7 cellular contexts compared by ENCODE assay signal in genomic region chr18:27605107-27605834, GRCh38.
DNase-seq lines count a peak whose midpoint lies in the region; ATAC-seq and TF ChIP-seq lines count a peak whose summit lies in the region.

No MANE protein-coding gene starts in this region.

- no peaks in the 10 kb centered on the region for H3K36me3 Mint-ChIP-seq in brain

- H3K9me3 Mint-ChIP-seq in brain = peaks cover 0 to 3% (median 3%) of the 10 kb centered on the region in 5 experiments

- peak; percentile 92 for ATAC-seq in GM21515 (IDR thresholded peaks at IDR 0.05; ENCODE audit: unreplicated experiment)

- TF ChIP-seq CTCF in brain (conservative IDR thresholded peaks at IDR 0.05) = peak; percentile 81 to 91

- peak; percentile 83 for DNase-seq in G401 (ENCODE audit: low spot score)
- peak; percentile 64 for DNase-seq in HT-29 (ENCODE audit: low spot score)
- peak; percentile 75 for DNase-seq in NCI-H748 treated with DMSO at 0.1 percent for 48 hours (lab: John Stamatoyannopoulos, UW)
- DNase-seq in iPS-NIHi11 (ENCODE audit: low spot score) = peak; percentile 68
- peak; percentile 36 for DNase-seq in smooth muscle cell of the brain vasculature (ENCODE audit: low read depth, low spot score)

- in situ Hi-C loops in G401 (cut with HindIII; ENCODE audit: low sequenced_read_pairs) = no loop called here

- no peaks in the 10 kb centered on the region for H3K27me3 Mint-ChIP-seq in brain

- H3K4me3 Mint-ChIP-seq in brain = no peak overlapping the region

- peaks cover 16% of the 10 kb centered on the region for H3K4me1 Mint-ChIP-seq in brain

- H3K27ac Mint-ChIP-seq in brain = peak overlapping the region in 3 of 5 experiments; percentile 45 to 74 (median 63)

Comparison
In these comparisons a context has a peak if more than half of its experiments do, and no peak if none do; other contexts are left out.
1. Peak in every context shown above with its lines: DNase-seq and ATAC-seq.